In the genomic region with DNA sequence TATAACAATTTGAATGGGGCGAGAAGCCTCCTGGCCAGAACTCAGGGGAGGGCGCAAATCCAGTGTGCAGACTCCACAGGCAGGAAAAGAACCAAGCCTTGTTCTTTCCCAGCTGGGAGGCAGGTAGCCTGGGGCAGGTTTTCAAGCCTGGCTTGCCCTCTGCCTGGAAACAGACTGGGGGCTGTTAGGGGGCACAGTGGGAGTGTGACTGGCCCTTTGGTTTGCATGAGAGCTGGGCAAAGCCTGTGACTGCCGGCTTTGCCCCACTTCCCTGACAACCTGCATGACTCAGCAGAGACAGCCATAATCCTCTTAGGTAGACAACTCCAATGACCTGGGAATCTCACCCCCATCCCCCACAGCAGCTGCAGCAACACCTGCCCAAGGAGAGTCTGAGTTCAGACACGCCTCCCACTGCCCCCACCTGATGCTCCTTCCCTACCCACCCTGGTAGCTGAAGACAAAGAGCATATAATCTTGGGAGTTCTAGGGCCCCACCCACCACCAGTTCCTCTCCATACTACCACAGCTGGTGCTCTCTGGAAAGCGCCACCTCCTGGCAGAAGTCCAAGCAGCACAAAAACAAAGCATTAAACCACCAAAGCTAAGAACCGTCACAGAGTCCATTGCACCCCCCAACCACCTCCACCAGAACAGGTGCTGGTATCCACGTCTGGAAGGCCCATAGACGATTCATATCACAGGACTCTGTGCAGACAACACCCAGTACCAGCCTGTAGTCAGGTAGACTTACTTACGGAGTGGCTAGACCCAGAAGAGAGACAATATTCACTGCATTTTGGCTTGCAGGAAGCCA, we compare ENCODE assay signal across 12 cellular contexts.
DNase-seq lines count a peak whose midpoint lies in the region; ATAC-seq and TF ChIP-seq lines count a peak whose summit lies in the region.
"Had no signal": no experiment of that assay in that cellular context is flagged by ENCODE, and none has a peak within 500 bp of the region (broad histone marks: within the 10 kb centered on the region; RNA-seq: fewer than 3 reads in every experiment).

No MANE protein-coding gene starts in this region.

- H3K9me2 ChIP-seq in GM23248 (ENCODE audit: insufficient read depth), result no peaks in the 10 kb centered on the region

- intact Hi-C loops in activated naive CD4-positive, alpha-beta T cell treated with anti-CD3 and anti-CD28 coated beads for 36 hours (cut with micrococcal nuclease), result no loop called here

- H3K4me2 ChIP-seq in GM23248 (ENCODE audit: unreplicated experiment), result no peak overlapping the region
- H3K4me2 ChIP-seq: KMS-11 had no signal

- no peak overlapping the region for H2AFZ ChIP-seq in GM23248

- no peaks in the 10 kb centered on the region for H3K4me1 Mint-ChIP-seq in activated naive CD4-positive, alpha-beta T cell treated with anti-CD3 and anti-CD28 coated beads for 36 hours (ENCODE audit: low read depth)
- H3K4me1 Mint-ChIP-seq in natural killer cell treated with Interleukin-12 subunit alpha and Interleukin-12 subunit beta and Interleukin-15 and Interleukin-18, amount 100 ng/mL, for 72 hours (ENCODE audit: low read depth in 2 of 2), result peaks cover 0 to 2% of the 10 kb centered on the region in 2 donors
- H3K4me1 Mint-ChIP-seq: T-helper 17 cell had no signal

- H3K9me3 ChIP-seq in GM23248 (ENCODE audit: low read depth), result no peaks in the 10 kb centered on the region
- H3K9me3 ChIP-seq: neutrophil had no signal

- 0 out of 2 replicates have a peak, but pooled peaks have one; percentile 26 for TF ChIP-seq CTCF in VCaP (conservative IDR thresholded peaks at IDR 0.05)

- no peaks in the 10 kb centered on the region for H3K36me3 Mint-ChIP-seq in activated naive CD4-positive, alpha-beta T cell treated with anti-CD3 and anti-CD28 coated beads for 36 hours (ENCODE audit: low read depth)
- no peaks in the 10 kb centered on the region for H3K36me3 Mint-ChIP-seq in natural killer cell treated with Interleukin-12 subunit alpha and Interleukin-12 subunit beta and Interleukin-15 and Interleukin-18, amount 100 ng/mL, for 72 hours

- peak; percentile 5 for DNase-seq in activated naive CD4-positive, alpha-beta T cell treated with anti-CD3 and anti-CD28 coated beads for 36 hours
- DNase-seq in activated naive CD4-positive, alpha-beta T cell treated with Interleukin-2 at 50 U/mL for 16 hours, result no peak
- peak; percentile 73 for DNase-seq in NCI-H2029 (lab: John Stamatoyannopoulos, UW)
- DNase-seq in stimulated activated CD8-positive, alpha-beta memory T cell treated with anti-CD3 and anti-CD28 coated beads, Interleukin-4, amount 100 ng/mL, for 48 hours, result peak; percentile 27
- DNase-seq in GM23248, result no peak
- DNase-seq in natural killer cell treated with Interleukin-12 subunit alpha and Interleukin-12 subunit beta and Interleukin-15 and Interleukin-18, amount 100 ng/mL, for 72 hours (ENCODE audit: low spot score), result no peak
- DNase-seq in G401 (ENCODE audit: low spot score), result no peak
- DNase-seq: T-helper 17 cell had no signal

- no peak overlapping the region for H3K4me3 Mint-ChIP-seq in activated naive CD4-positive, alpha-beta T cell treated with anti-CD3 and anti-CD28 coated beads for 36 hours
- no peak overlapping the region for H3K4me3 Mint-ChIP-seq in natural killer cell treated with Interleukin-12 subunit alpha and Interleukin-12 subunit beta and Interleukin-15 and Interleukin-18, amount 100 ng/mL, for 72 hours
- H3K4me3 Mint-ChIP-seq: dendritic cell treated with granulocyte-macrophage colony-stimulating factor and Interleukin-4, amounts not matched to agents 40 ng/mL and 50 ng/mL, for 4 days; T-helper 17 cell had no signal

- CTCF ChIA-PET in activated naive CD4-positive, alpha-beta T cell treated with anti-CD3 and anti-CD28 coated beads for 36 hours (lab: Charles Lee), result no interaction called here

- in situ Hi-C loops in GM23248 (cut with MboI), result no loop called here
- in situ Hi-C loops in G401 (cut with HindIII; ENCODE audit: low sequenced_read_pairs), result no loop called here

- H3K36me3 ChIP-seq in GM23248 (ENCODE audit: low read depth), result no peaks in the 10 kb centered on the region
- H3K36me3 ChIP-seq: neutrophil had no signal

- WGBS in GM23248 (ENCODE audit: low coverage in 1 of 2, low lambda C conversion rate in 2 of 2, missing lambda C conversion rate in 2 of 2), 2 experiments, result 42 to 47% methylated on average over 9 of the region's 9 CpGs

- H3K27ac Mint-ChIP-seq in activated naive CD4-positive, alpha-beta T cell treated with anti-CD3 and anti-CD28 coated beads for 36 hours, result no peak overlapping the region
- no peak overlapping the region for H3K27ac Mint-ChIP-seq in natural killer cell treated with Interleukin-12 subunit alpha and Interleukin-12 subunit beta and Interleukin-15 and Interleukin-18, amount 100 ng/mL, for 72 hours
- H3K27ac Mint-ChIP-seq: dendritic cell treated with granulocyte-macrophage colony-stimulating factor and Interleukin-4, amounts not matched to agents 40 ng/mL and 50 ng/mL, for 4 days; T-helper 17 cell had no signal

- peaks cover 2% of the 10 kb centered on the region for H3K9me3 Mint-ChIP-seq in activated naive CD4-positive, alpha-beta T cell treated with anti-CD3 and anti-CD28 coated beads for 36 hours
- no peaks in the 10 kb centered on the region for H3K9me3 Mint-ChIP-seq in natural killer cell treated with Interleukin-12 subunit alpha and Interleukin-12 subunit beta and Interleukin-15 and Interleukin-18, amount 100 ng/mL, for 72 hours
- H3K9me3 Mint-ChIP-seq: dendritic cell treated with granulocyte-macrophage colony-stimulating factor and Interleukin-4, amounts not matched to agents 40 ng/mL and 50 ng/mL, for 4 days had no signal

- no peak for ATAC-seq in natural killer cell treated with Interleukin-12 subunit alpha and Interleukin-12 subunit beta and Interleukin-15 and Interleukin-18, amount 100 ng/mL, for 72 hours
- ATAC-seq: T-helper 17 cell had no signal

- H3K27ac ChIP-seq in VCaP (no peak overlapping the region), GM23248 (no peak overlapping the region)
- H3K27ac ChIP-seq: KMS-11, neutrophil had no signal

- no peak overlapping the region for H3K4me3 ChIP-seq in GM23248

- H3K9ac ChIP-seq in GM23248, result no peak overlapping the region
- H3K9ac ChIP-seq: KMS-11 had no signal

- H3K4me1 ChIP-seq in GM23248 (ENCODE audit: insufficient read depth), result no peaks in the 10 kb centered on the region

- no peaks in the 10 kb centered on the region for H3K79me2 ChIP-seq in GM23248 (ENCODE audit: insufficient read depth)

- no peaks in the 10 kb centered on the region for H4K20me1 ChIP-seq in GM23248 (ENCODE audit: insufficient read depth)

- H3F3A ChIP-seq in GM23248 (ENCODE audit: insufficient read depth), result no peaks in the 10 kb centered on the region

- H3K27me3 ChIP-seq in GM23248 (replicated peaks; ENCODE audit: insufficient read depth), result no peaks in the 10 kb centered on the region
- H3K27me3 ChIP-seq: neutrophil had no signal

- peaks cover 9% of the 10 kb centered on the region for H3K27me3 Mint-ChIP-seq in activated naive CD4-positive, alpha-beta T cell treated with anti-CD3 and anti-CD28 coated beads for 36 hours (ENCODE audit: low read depth)
- H3K27me3 Mint-ChIP-seq in natural killer cell treated with Interleukin-12 subunit alpha and Interleukin-12 subunit beta and Interleukin-15 and Interleukin-18, amount 100 ng/mL, for 72 hours, result peaks cover 21 to 49% of the 10 kb centered on the region in 2 donors
- H3K27me3 Mint-ChIP-seq: dendritic cell treated with granulocyte-macrophage colony-stimulating factor and Interleukin-4, amounts not matched to agents 40 ng/mL and 50 ng/mL, for 4 days had no signal

Comparison
In these comparisons a context has a peak if more than half of its experiments do, and no peak if none do; other contexts are left out.
1. DNase-seq: peak in activated naive CD4-positive, alpha-beta T cell treated with anti-CD3 and anti-CD28 coated beads for 36 hours (single experiment), NCI-H2029 (single experiment) and stimulated activated CD8-positive, alpha-beta memory T cell treated with anti-CD3 and anti-CD28 coated beads, Interleukin-4, amount 100 ng/mL, for 48 hours (single experiment); none in activated naive CD4-positive, alpha-beta T cell treated with Interleukin-2 at 50 U/mL for 16 hours (single experiment), GM23248 (single experiment), natural killer cell treated with Interleukin-12 subunit alpha and Interleukin-12 subunit beta and Interleukin-15 and Interleukin-18, amount 100 ng/mL, for 72 hours (single experiment) and G401 (single experiment).